Comparison of ENCODE assay signal across 17 cellular contexts in genomic region chr11:62605467-62605866, GRCh38. TPM values are rescaled to one million over a fixed set of nuclear protein-coding genes. Genes with fewer than 3 reads are reported as not detected.
DNase-seq lines count a peak whose midpoint lies in the region; ATAC-seq, FAIRE-seq and TF ChIP-seq lines count a peak whose summit lies in the region.
"Had no signal": no experiment of that assay in that cellular context is flagged by ENCODE, and none has a peak within 500 bp of the region (broad histone marks: within the 10 kb centered on the region; RNA-seq: fewer than 3 reads in every experiment).

No MANE protein-coding gene starts in this region.

- no peak overlapping the region for H3K4me3 ChIP-seq in BLaER1 treated with 17β-estradiol and CSF1 and Interleukin-3, amounts not matched to agents 10 nM and 100 nM
- no peak overlapping the region for H3K4me3 ChIP-seq in HEK293 (ENCODE audit: low read depth, low read length)
- H3K4me3 ChIP-seq in astrocyte (ENCODE audit: insufficient read depth, low read depth, low read length): no peak overlapping the region
- no peak overlapping the region for H3K4me3 ChIP-seq in stomach

- TF ChIP-seq CTCF in HEK293 (tag by site-specific recombination; IDR thresholded peaks at IDR 0.05): no peak
- no peak for TF ChIP-seq CTCF in astrocyte (IDR thresholded peaks at IDR 0.05; ENCODE audit: insufficient read depth, low read depth, low read length)
- no peak for TF ChIP-seq CTCF in stomach (IDR thresholded peaks at IDR 0.05)

- 87 to 93% (median 90%) methylated on average over 5 to 6 of the region's 6 CpGs for WGBS in stomach, 5 donors

- no peaks in the 10 kb centered on the region for H3K27me3 ChIP-seq in BLaER1 treated with 17β-estradiol and CSF1 and Interleukin-3, amounts not matched to agents 10 nM and 100 nM
- H3K27me3 ChIP-seq in astrocyte (ENCODE audit: insufficient read depth, low read length) (no peaks in the 10 kb centered on the region), stomach (no peaks in the 10 kb centered on the region)

- H2AFZ ChIP-seq in astrocyte (ENCODE audit: low read depth, low read length): no peak overlapping the region

- peaks cover 24 to 75% (median 43%) of the 10 kb centered on the region in 11 experiments for H3K36me3 ChIP-seq in BLaER1 treated with 17β-estradiol and CSF1 and Interleukin-3, amounts not matched to agents 10 nM and 100 nM
- H3K36me3 ChIP-seq in HEK293 (ENCODE audit: control insufficient read depth in 2 of 2, insufficient read depth in 1 of 2, low read length in 2 of 2) (peaks cover 0 to 58% of the 10 kb centered on the region in 2 experiments; a peak in 1 of 3 replicates), astrocyte (ENCODE audit: insufficient read depth, low read length) (peaks cover 8% of the 10 kb centered on the region), stomach (peaks cover 21 to 70% (median 64%) of the 10 kb centered on the region in 4 donors)

- no peaks in the 10 kb centered on the region for H3K9me3 ChIP-seq in BLaER1 treated with 17β-estradiol and CSF1 and Interleukin-3, amounts not matched to agents 10 nM and 100 nM (replicated peaks in 1 of 11)
- H3K9me3 ChIP-seq in HEK293 (ENCODE audit: control insufficient read depth, insufficient read depth, low read depth, low read length) (no peaks in the 10 kb centered on the region), astrocyte (ENCODE audit: insufficient read depth, low read depth, low read length) (no peaks in the 10 kb centered on the region), stomach (no peaks in the 10 kb centered on the region)

- H3K9ac ChIP-seq in BLaER1 treated with 17β-estradiol and CSF1 and Interleukin-3, amounts not matched to agents 10 nM and 100 nM: peak overlapping the region in 6 of 11 experiments; percentile 5 to 22 (median 18); a peak in 3 of 22 replicates
- H3K9ac ChIP-seq in astrocyte (ENCODE audit: low read length): no peak overlapping the region

- peaks cover 0 to 23% (median 0%) of the 10 kb centered on the region in 11 experiments; a peak in 8 of 22 replicates for H4K20me1 ChIP-seq in BLaER1 treated with 17β-estradiol and CSF1 and Interleukin-3, amounts not matched to agents 10 nM and 100 nM
- peaks cover 16% of the 10 kb centered on the region for H4K20me1 ChIP-seq in astrocyte (ENCODE audit: insufficient read depth, low read length)

- H3K27ac Mint-ChIP-seq in astrocyte (ENCODE audit: unreplicated experiment): no peak overlapping the region
- peak overlapping the region; percentile 67 for H3K27ac Mint-ChIP-seq in stimulated activated effector memory CD8-positive, alpha-beta T cell treated with anti-CD3 and anti-CD28 coated beads, Interleukin-12 subunit alpha, Interleukin-12 subunit beta, amount 100 ng/mL, for 72 hours
- H3K27ac Mint-ChIP-seq: B cell had no signal

- peak overlapping the region in 8 of 11 experiments; percentile 3 to 56 (median 28); a peak in 10 of 22 replicates for H3K4me2 ChIP-seq in BLaER1 treated with 17β-estradiol and CSF1 and Interleukin-3, amounts not matched to agents 10 nM and 100 nM
- H3K4me2 ChIP-seq in astrocyte (ENCODE audit: low read length): no peak overlapping the region

- H3K27me3 Mint-ChIP-seq in astrocyte (ENCODE audit: low read depth, unreplicated experiment): peaks cover 6% of the 10 kb centered on the region
- H3K27me3 Mint-ChIP-seq: B cell had no signal

- no peak for TF ChIP-seq POLR2A in stomach (IDR thresholded peaks at IDR 0.05)

- no peak for ATAC-seq in stimulated activated effector memory CD8-positive, alpha-beta T cell treated with anti-CD3 and anti-CD28 coated beads, Interleukin-12 subunit alpha, Interleukin-12 subunit beta, amount 100 ng/mL, for 72 hours
- no peak for ATAC-seq in HG03439 (IDR thresholded peaks at IDR 0.05; ENCODE audit: unreplicated experiment)

- intact Hi-C loops in stomach (cut with DNase I; ENCODE audit: low total_unique reads): no loop called here

- no peak for FAIRE-seq in astrocyte (lab: Jason Lieb, UNC)
- FAIRE-seq: A204.1, GM19239, HTR-8/SVneo had no signal

- no peaks in the 10 kb centered on the region for H3K9me3 Mint-ChIP-seq in astrocyte (ENCODE audit: unreplicated experiment)
- H3K9me3 Mint-ChIP-seq in stimulated activated effector memory CD8-positive, alpha-beta T cell treated with anti-CD3 and anti-CD28 coated beads, Interleukin-12 subunit alpha, Interleukin-12 subunit beta, amount 100 ng/mL, for 72 hours: no peaks in the 10 kb centered on the region
- H3K9me3 Mint-ChIP-seq: CD8-positive, alpha-beta memory T cell; H9 had no signal

- TF ChIP-seq EP300 in stomach (IDR thresholded peaks at IDR 0.05): no peak

- POLR2A ChIA-PET in HEK293 (lab: Yijun Ruan, JAX): interaction anchor here (1.1 to 3.1 kb wide), 2 partner anchors 13 to 14 kb away, joined by 6 to 21 read pairs; partner anchors contain the start of gene TUT1

- H3K4me1 Mint-ChIP-seq in astrocyte (ENCODE audit: low read depth, unreplicated experiment): peaks cover 5% of the 10 kb centered on the region
- H3K4me1 Mint-ChIP-seq in stimulated activated effector memory CD8-positive, alpha-beta T cell treated with anti-CD3 and anti-CD28 coated beads, Interleukin-12 subunit alpha, Interleukin-12 subunit beta, amount 100 ng/mL, for 72 hours: peaks cover 56% of the 10 kb centered on the region

- H3K27ac ChIP-seq in BLaER1 treated with 17β-estradiol and CSF1 and Interleukin-3, amounts not matched to agents 10 nM and 100 nM: no peak overlapping the region
- H3K27ac ChIP-seq in HEK293 (ENCODE audit: extremely low read depth, low read depth, low read length): no peak overlapping the region
- no peak overlapping the region for H3K27ac ChIP-seq in astrocyte (ENCODE audit: low read depth, low read length)
- no peak overlapping the region for H3K27ac ChIP-seq in stomach

- DNase-seq in astrocyte (ENCODE audit: low read depth) (no peak), stomach (no peak), UCSD-AML1 (lab: John Stamatoyannopoulos, UW; ENCODE audit: unreplicated experiment) (no peak)
- no peak for DNase-seq in stimulated activated effector memory CD8-positive, alpha-beta T cell treated with anti-CD3 and anti-CD28 coated beads, Interleukin-12 subunit alpha, Interleukin-12 subunit beta, amount 100 ng/mL, for 72 hours (ENCODE audit: low spot score in 2 of 2)
- DNase-seq: CD8-positive, alpha-beta memory T cell; DMS53; GF-D8; GOT3; H9 had no signal

- H3K4me1 ChIP-seq in BLaER1 treated with 17β-estradiol and CSF1 and Interleukin-3, amounts not matched to agents 10 nM and 100 nM: peaks cover 57 to 80% (median 68%) of the 10 kb centered on the region in 10 experiments
- no peaks in the 10 kb centered on the region for H3K4me1 ChIP-seq in HEK293 (ENCODE audit: control insufficient read depth, insufficient read depth, low read length)
- H3K4me1 ChIP-seq in astrocyte (ENCODE audit: insufficient read depth, low read length): peaks cover 11% of the 10 kb centered on the region
- peaks cover 13 to 41% (median 22%) of the 10 kb centered on the region in 4 donors for H3K4me1 ChIP-seq in stomach

- H3K79me2 ChIP-seq in astrocyte (ENCODE audit: insufficient read depth, low read length): peaks cover 14% of the 10 kb centered on the region

- peaks cover 33% of the 10 kb centered on the region for H3K36me3 Mint-ChIP-seq in astrocyte (ENCODE audit: low read depth, unreplicated experiment)
- peaks cover 92% of the 10 kb centered on the region for H3K36me3 Mint-ChIP-seq in stimulated activated effector memory CD8-positive, alpha-beta T cell treated with anti-CD3 and anti-CD28 coated beads, Interleukin-12 subunit alpha, Interleukin-12 subunit beta, amount 100 ng/mL, for 72 hours

- CTCF ChIA-PET in HEK293 (lab: Yijun Ruan, JAX): interaction anchor here (0.9 to 2.4 kb wide), 3 partner anchors 13 to 88 kb away, joined by 3 to 11 read pairs (median 3); no protein-coding TSS in a partner anchor

- peak overlapping the region; percentile 14 for H3K4me3 Mint-ChIP-seq in astrocyte (ENCODE audit: unreplicated experiment)
- no peak overlapping the region for H3K4me3 Mint-ChIP-seq in stimulated activated effector memory CD8-positive, alpha-beta T cell treated with anti-CD3 and anti-CD28 coated beads, Interleukin-12 subunit alpha, Interleukin-12 subunit beta, amount 100 ng/mL, for 72 hours
- H3K4me3 Mint-ChIP-seq: B cell, CD14-positive monocyte, H9 had no signal

TF ChIP-seq in HEK293, 187 proteins besides CTCF, POLR2A, EP300 and RAD21:
- TF ChIP-seq KLF1 (tag by site-specific recombination; IDR thresholded peaks at IDR 0.05) (no peak), SCRT2 (tag by site-specific recombination; IDR thresholded peaks at IDR 0.05) (peak; percentile 43; the same call in 1 of the 2 replicates)

RNA-seq across cellular contexts. Expression of gene MTA2, which starts 3.8 kb away (rescaled TPM):
- total RNA-seq in astrocyte: 123 and 136 TPM in 2 replicates
- 100 to 1,000 TPM in 1 of 5 donors, 10 to 100 TPM in 4; 53.9 to 110 (median 85.3) TPM for total RNA-seq in stomach
- 10 to 100 TPM; 32.8 to 44.6 (median 34.7) TPM for polyA plus RNA-seq in stomach

RNA-seq across cellular contexts. Expression of gene EML3, which starts 7.1 kb away (rescaled TPM):
- 25.5 and 29.8 TPM in 2 replicates for total RNA-seq in astrocyte
- total RNA-seq in stomach: 100 to 1,000 TPM in 1 of 5 donors, 10 to 100 TPM in 4; 24.4 to 112 (median 51.8) TPM
- polyA plus RNA-seq in stomach: 10 to 100 TPM; 68.1 to 71.3 (median 69.2) TPM

RNA-seq across cellular contexts. Expression of gene ROM1, which starts 7.6 kb away (rescaled TPM):
- 0.79 and 1.3 TPM in 2 replicates for total RNA-seq in astrocyte
- 1 to 10 TPM in 3 of 5 donors, under 1 TPM in 1, not detected in 1; 0.29 to 5.8 (median 2.8) TPM for total RNA-seq in stomach
- polyA plus RNA-seq in stomach: 10 to 100 TPM in 1 of 3 donors, 1 to 10 TPM in 2; 4.6 to 13.0 (median 5.1) TPM

RNA-seq across cellular contexts. Expression of gene TUT1, which starts 14.1 kb away (rescaled TPM):
- 16.8 and 18.3 TPM in 2 replicates for total RNA-seq in astrocyte
- total RNA-seq in stomach: 10 to 100 TPM in 3 of 5 donors, 1 to 10 TPM in 2; 6.1 to 36.2 (median 12.3) TPM
- polyA plus RNA-seq in stomach: 10 to 100 TPM; 13.3 to 18.9 (median 16.3) TPM

RNA-seq across cellular contexts. Expression of gene B3GAT3, which starts 16.3 kb away (rescaled TPM):
- 52.4 and 54.5 TPM in 2 replicates for total RNA-seq in astrocyte
- total RNA-seq in stomach: 10 to 100 TPM in 4 of 5 donors, 1 to 10 TPM in 1; 5.2 to 50.8 (median 13.8) TPM
- polyA plus RNA-seq in stomach: 10 to 100 TPM; 18.5 to 38.8 (median 27.6) TPM
